ENCODE assay signal across 22 cellular contexts in the genomic region with DNA sequence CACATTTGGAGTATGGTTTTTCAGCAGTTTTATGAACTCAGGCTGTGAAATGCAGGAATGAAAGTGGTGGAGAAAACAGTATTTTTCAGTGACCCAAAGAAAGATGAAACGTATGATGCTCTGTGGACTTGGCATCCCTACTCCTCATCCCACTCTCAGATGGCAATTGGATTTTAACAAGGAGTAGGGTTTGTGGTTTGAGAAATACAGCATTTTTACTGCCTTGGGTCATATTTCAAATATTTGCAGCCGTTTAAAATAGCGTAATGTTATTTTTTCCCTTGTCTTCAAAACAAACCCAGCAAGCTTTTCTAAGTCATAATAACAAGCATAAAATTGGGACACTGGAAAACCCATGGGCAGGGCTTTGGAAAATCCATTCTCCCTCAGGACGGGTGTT.
DNase-seq lines count a peak whose midpoint lies in the region; ATAC-seq and TF ChIP-seq lines count a peak whose summit lies in the region.
"Had no signal": no experiment of that assay in that cellular context is flagged by ENCODE, and none has a peak within 500 bp of the region (broad histone marks: within the 10 kb centered on the region; RNA-seq: fewer than 3 reads in every experiment).

No MANE protein-coding gene starts in this region.

- no peak for TF ChIP-seq EP300 in transverse colon (IDR thresholded peaks at IDR 0.05; ENCODE audit: low read depth)

- H3K27me3 ChIP-seq in transverse colon = no peaks in the 10 kb centered on the region
- H3K27me3 ChIP-seq: BLaER1, Peyer's patch had no signal

- H3K27ac Mint-ChIP-seq in stimulated activated naive B cell treated with anti-CD40 and anti-IgM and Interleukin-4, amounts not matched to agents 10 μg/mL and 1 μg/mL and 100 μg/mL, for 72 hours = no peak overlapping the region
- H3K27ac Mint-ChIP-seq: activated CD4-positive, alpha-beta memory T cell treated with anti-CD3 and anti-CD28 coated beads for 36 hours had no signal

- H3K36me3 ChIP-seq in transverse colon = no peaks in the 10 kb centered on the region
- H3K36me3 ChIP-seq: BLaER1, lower lobe of right lung, Peyer's patch had no signal

- peaks cover 4 to 14% of the 10 kb centered on the region in 2 donors for H3K27me3 Mint-ChIP-seq in stimulated activated naive B cell treated with anti-CD40 and anti-IgM and Interleukin-4, amounts not matched to agents 10 μg/mL and 1 μg/mL and 100 μg/mL, for 72 hours
- H3K27me3 Mint-ChIP-seq: activated CD4-positive, alpha-beta memory T cell treated with anti-CD3 and anti-CD28 coated beads for 36 hours had no signal

- H3K4me1 Mint-ChIP-seq in stimulated activated naive B cell treated with anti-CD40 and anti-IgM and Interleukin-4, amounts not matched to agents 10 μg/mL and 1 μg/mL and 100 μg/mL, for 72 hours = no peaks in the 10 kb centered on the region

- TF ChIP-seq POLR2A in transverse colon (IDR thresholded peaks at IDR 0.05) = no peak

- DNase-seq in GM03348 (ENCODE audit: low spot score) (peak; percentile 46), astrocyte of the hippocampus (ENCODE audit: low read depth, low spot score) (peak; percentile 56), kidney glomerular epithelial cell (lab: John Stamatoyannopoulos, UW) (peak; percentile 40), transverse colon (no peak), CD1c-positive myeloid dendritic cell (ENCODE audit: extremely low spot score) (no peak), NCI-H2196 treated with DMSO at 0.1 percent for 48 hours (lab: John Stamatoyannopoulos, UW; ENCODE audit: unreplicated experiment) (no peak)
- DNase-seq in stimulated activated naive B cell treated with anti-CD40 and anti-IgM and Interleukin-4, amounts not matched to agents 10 μg/mL and 1 μg/mL and 100 μg/mL, for 72 hours = no peak
- DNase-seq: activated CD4-positive, alpha-beta memory T cell treated with anti-CD3 and anti-CD28 coated beads for 36 hours; activated gamma-delta T cell treated with Interleukin-2 at 50 U/mL for 16 hours; HCEC 1CT; hippocampal formation; islet precursor cell; lower lobe of right lung; NCI-H1105 treated with DMSO at 0.1 percent for 48 hours; NCI-H2107; NCI-H510A; NK-92 treated with Interleukin-12 subunit alpha and Interleukin-12 subunit beta, amount 100 ng/mL, for 24 hours; nucleus accumbens; Peyer's patch; retina; SK-N-SH had no signal

- H3K4me3 ChIP-seq in transverse colon = no peak overlapping the region
- H3K4me3 ChIP-seq: BLaER1, lower lobe of right lung, Peyer's patch had no signal

- H3K27ac ChIP-seq in transverse colon = peak overlapping the region in 3 of 4 donors; percentile 20 to 73 (median 45)
- H3K27ac ChIP-seq: BLaER1, lower lobe of right lung, Peyer's patch had no signal

- intact Hi-C loops in transverse colon (cut with DNase I; ENCODE audit: low total_unique reads) = no loop called here

- no peak for TF ChIP-seq CTCF in transverse colon (IDR thresholded peaks at IDR 0.05)

- no peaks in the 10 kb centered on the region for H3K9me3 ChIP-seq in transverse colon
- H3K9me3 ChIP-seq: BLaER1, lower lobe of right lung, Peyer's patch, SK-N-SH had no signal

- no peaks in the 10 kb centered on the region for H3K36me3 Mint-ChIP-seq in stimulated activated naive B cell treated with anti-CD40 and anti-IgM and Interleukin-4, amounts not matched to agents 10 μg/mL and 1 μg/mL and 100 μg/mL, for 72 hours
- H3K36me3 Mint-ChIP-seq: activated CD4-positive, alpha-beta memory T cell treated with anti-CD3 and anti-CD28 coated beads for 36 hours had no signal

- H3K4me1 ChIP-seq in transverse colon = peaks cover 0 to 8% (median 6%) of the 10 kb centered on the region in 4 donors
- H3K4me1 ChIP-seq: BLaER1, lower lobe of right lung had no signal

- ATAC-seq in stimulated activated naive B cell treated with anti-CD40 and anti-IgM and Interleukin-4, amounts not matched to agents 10 μg/mL and 1 μg/mL and 100 μg/mL, for 72 hours (replicated peaks) = no peak
- ATAC-seq: lower lobe of right lung had no signal

- H3K4me3 Mint-ChIP-seq in stimulated activated naive B cell treated with anti-CD40 and anti-IgM and Interleukin-4, amounts not matched to agents 10 μg/mL and 1 μg/mL and 100 μg/mL, for 72 hours = no peak overlapping the region
- H3K4me3 Mint-ChIP-seq: activated CD4-positive, alpha-beta memory T cell treated with anti-CD3 and anti-CD28 coated beads for 36 hours had no signal

- H3K9me3 Mint-ChIP-seq in stimulated activated naive B cell treated with anti-CD40 and anti-IgM and Interleukin-4, amounts not matched to agents 10 μg/mL and 1 μg/mL and 100 μg/mL, for 72 hours = no peaks in the 10 kb centered on the region
- H3K9me3 Mint-ChIP-seq: activated CD4-positive, alpha-beta memory T cell treated with anti-CD3 and anti-CD28 coated beads for 36 hours had no signal

- 65 to 83% methylated on average over 1 to 4 of the region's 4 CpGs for WGBS in transverse colon (ENCODE audit: low coverage in 1 of 2), 2 donors

- in situ Hi-C loops in transverse colon (cut with MboI; ENCODE audit: low pct_ligation_motif_present in 1 of 4, low pct_unique_long_range_greater_than_20kb in 1 of 4, low sequenced_read_pairs in 3 of 4) = no loop called here

Comparison
In these comparisons a context has a peak if more than half of its experiments do, and no peak if none do; other contexts are left out.
1. DNase-seq: peak in GM03348 (single experiment), astrocyte of the hippocampus (single experiment) and kidney glomerular epithelial cell (single experiment); none in transverse colon (single experiment), stimulated activated naive B cell treated with anti-CD40 and anti-IgM and Interleukin-4, amounts not matched to agents 10 μg/mL and 1 μg/mL and 100 μg/mL, for 72 hours (single experiment), CD1c-positive myeloid dendritic cell (single experiment) and NCI-H2196 treated with DMSO at 0.1 percent for 48 hours (single experiment).